7 cellular contexts compared by ENCODE assay signal in the genomic region with DNA sequence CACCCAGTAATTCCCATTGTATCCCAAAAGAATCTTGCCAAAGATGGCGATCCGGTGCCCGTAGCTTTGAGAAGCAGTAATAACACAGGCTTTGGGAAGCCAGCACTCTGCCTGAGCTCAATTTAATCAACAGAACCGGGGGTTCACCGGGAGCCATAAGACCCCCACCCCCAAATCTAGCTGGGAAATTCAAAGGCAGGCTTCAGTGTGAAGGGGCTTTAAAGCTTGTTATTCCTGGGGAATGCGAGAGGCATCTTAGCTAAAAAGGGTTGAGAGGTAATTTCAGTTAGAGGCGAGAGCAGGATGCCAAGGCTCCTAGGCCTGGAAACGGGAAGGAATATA.
A peak's percentile ranks its signal among the peaks of the same experiment; 100 is the strongest.
DNase-seq lines count a peak whose midpoint lies in the region; ATAC-seq and TF ChIP-seq lines count a peak whose summit lies in the region.
"Not testable (repeated sequence)": the region's sequence is repeated elsewhere in the genome, so short reads cannot be mapped to it uniquely, and the experiment has no call there.

No MANE protein-coding gene starts in this region.

- peaks cover 17% of the 10 kb centered on the region for H3K36me3 Mint-ChIP-seq in activated CD4-positive, alpha-beta T cell treated with anti-CD3 and anti-CD28 coated beads, Interleukin-2, amount 10 ng/mL, durations not matched to agents 7 days and 5 days (ENCODE audit: low read depth)
- H3K36me3 Mint-ChIP-seq in chondrocyte (ENCODE audit: low read depth); naive B cell: not testable (repeated sequence)

- H3K9me3 ChIP-seq in right cardiac atrium (ENCODE audit: control insufficient read depth, low read length); skeletal muscle tissue (ENCODE audit: control insufficient read depth in 3 of 3, low read length in 3 of 3): not testable (repeated sequence)

- not testable (repeated sequence) for H3K9ac ChIP-seq in skeletal muscle tissue (ENCODE audit: low read depth in 1 of 3, low read length in 3 of 3)

- H3K27me3 ChIP-seq in right cardiac atrium (ENCODE audit: control insufficient read depth, insufficient read depth); skeletal muscle tissue (ENCODE audit: control insufficient read depth in 3 of 3, insufficient read depth in 3 of 3, low read length in 3 of 3): not testable (repeated sequence)

- H3K27ac ChIP-seq in right cardiac atrium (ENCODE audit: low read length) = peak overlapping the region; percentile 55
- peak overlapping the region; percentile 89 for H3K27ac ChIP-seq in skeletal muscle tissue (ENCODE audit: low read depth, low read length)

- ATAC-seq in right cardiac atrium; naive B cell (ENCODE audit: low read depth in 2 of 2): not testable (repeated sequence)

- POLR2A ChIA-PET in activated CD4-positive, alpha-beta T cell treated with anti-CD3 and anti-CD28 coated beads, Interleukin-2, amount 10 ng/mL, durations not matched to agents 7 days and 5 days (lab: Charles Lee) = not testable (repeated sequence)

- H3K27me3 Mint-ChIP-seq in activated CD4-positive, alpha-beta T cell treated with anti-CD3 and anti-CD28 coated beads, Interleukin-2, amount 10 ng/mL, durations not matched to agents 7 days and 5 days; chondrocyte (ENCODE audit: low read depth); naive B cell: not testable (repeated sequence)

- 51% methylated on average over 7 of the region's 8 CpGs for WGBS in right cardiac atrium

- H3K4me3 Mint-ChIP-seq in activated CD4-positive, alpha-beta T cell treated with anti-CD3 and anti-CD28 coated beads, Interleukin-2, amount 10 ng/mL, durations not matched to agents 7 days and 5 days = not testable (repeated sequence)
- H3K4me3 Mint-ChIP-seq in chondrocyte (ENCODE audit: unreplicated experiment) (peak overlapping the region; percentile 16), naive B cell (peak overlapping the region in 6 of 8 donors; percentile 49 to 98 (median 61))

- H3K9me3 Mint-ChIP-seq in activated CD4-positive, alpha-beta T cell treated with anti-CD3 and anti-CD28 coated beads, Interleukin-2, amount 10 ng/mL, durations not matched to agents 7 days and 5 days; chondrocyte (ENCODE audit: low read depth); naive B cell: not testable (repeated sequence)

- intact Hi-C loops in right cardiac atrium (cut with DNase I) = not testable (repeated sequence)

- CTCF ChIA-PET in activated CD4-positive, alpha-beta T cell treated with anti-CD3 and anti-CD28 coated beads, Interleukin-2, amount 10 ng/mL, durations not matched to agents 7 days and 5 days (lab: Charles Lee) = not testable (repeated sequence)

- H3K4me1 ChIP-seq in right cardiac atrium (ENCODE audit: control insufficient read depth, insufficient read depth, low read length) = not testable (repeated sequence)
- H3K4me1 ChIP-seq in skeletal muscle tissue (ENCODE audit: control insufficient read depth in 3 of 3, insufficient read depth in 3 of 3, low read length in 3 of 3) = peaks cover 11 to 16% (median 15%) of the 10 kb centered on the region in 3 donors

- H3K4me1 Mint-ChIP-seq in activated CD4-positive, alpha-beta T cell treated with anti-CD3 and anti-CD28 coated beads, Interleukin-2, amount 10 ng/mL, durations not matched to agents 7 days and 5 days = peaks cover 16% of the 10 kb centered on the region
- H3K4me1 Mint-ChIP-seq in chondrocyte (ENCODE audit: low read depth) = peaks cover 29% of the 10 kb centered on the region
- peaks cover 17 to 33% (median 29%) of the 10 kb centered on the region in 3 donors for H3K4me1 Mint-ChIP-seq in naive B cell

- H3K36me3 ChIP-seq in skeletal muscle tissue (ENCODE audit: control insufficient read depth in 3 of 3, insufficient read depth in 3 of 3, low read length in 3 of 3) = not testable (repeated sequence)

- not testable (repeated sequence) for H3K4me3 ChIP-seq in right cardiac atrium (ENCODE audit: low read length); skeletal muscle tissue (ENCODE audit: low read length in 3 of 3)

- DNase-seq in ELF-1 (ENCODE audit: low read depth, low spot score) = peak; percentile 55
- peak; percentile 51 for DNase-seq in NCI-H1092 treated with DMSO at 0.1 percent for 48 hours (lab: John Stamatoyannopoulos, UW)
- DNase-seq in activated CD4-positive, alpha-beta T cell treated with anti-CD3 and anti-CD28 coated beads, Interleukin-2, amount 10 ng/mL, durations not matched to agents 7 days and 5 days = peak; percentile 5
- not testable (repeated sequence) for DNase-seq in chondrocyte (ENCODE audit: low spot score); right cardiac atrium; naive B cell

- H3K27ac Mint-ChIP-seq in activated CD4-positive, alpha-beta T cell treated with anti-CD3 and anti-CD28 coated beads, Interleukin-2, amount 10 ng/mL, durations not matched to agents 7 days and 5 days = peak overlapping the region; percentile 65
- H3K27ac Mint-ChIP-seq in chondrocyte (ENCODE audit: unreplicated experiment) = peak overlapping the region; percentile 96
- peak overlapping the region in 1 of 6 donors; percentile 82 for H3K27ac Mint-ChIP-seq in naive B cell

- not testable (repeated sequence) for TF ChIP-seq CTCF in chondrocyte (IDR thresholded peaks at IDR 0.05)
